ENCODE assay signal across 8 cellular contexts in the genomic region with DNA sequence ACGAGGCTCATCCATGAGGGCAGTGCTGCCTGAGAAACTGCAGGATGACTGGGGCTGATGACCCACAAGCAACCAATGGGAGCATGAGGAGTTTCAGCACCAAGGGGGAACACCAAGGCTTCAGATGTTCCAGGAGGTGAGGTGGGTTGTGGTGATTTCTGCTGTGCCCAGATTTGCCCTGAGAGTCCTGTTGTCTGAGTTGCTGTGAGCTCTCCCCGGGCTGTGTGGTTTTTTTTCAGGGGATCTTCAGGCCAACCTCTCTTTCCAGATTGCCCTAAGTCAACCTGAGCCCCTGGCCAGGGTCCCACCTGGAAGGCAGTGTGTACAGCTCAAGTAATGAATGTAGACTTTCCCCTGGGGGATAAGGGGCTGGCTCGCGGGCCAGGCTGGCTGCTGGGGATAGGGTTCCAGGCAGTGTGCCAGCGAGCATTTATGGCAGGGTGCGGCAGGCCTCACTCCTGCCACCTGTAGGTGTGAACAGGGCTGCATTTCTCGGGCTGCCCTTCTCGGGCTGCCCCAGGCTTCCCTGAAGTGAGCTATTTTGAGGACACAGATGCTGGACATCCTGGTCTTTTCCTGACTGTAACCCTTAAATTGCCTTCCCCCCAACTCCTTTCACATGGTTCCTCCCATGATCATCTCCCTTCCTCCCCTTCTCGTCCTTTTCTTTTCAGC. TPM values are rescaled to one million over a fixed set of nuclear protein-coding genes. Genes with fewer than 3 reads are reported as not detected.
A peak's percentile ranks its signal among the peaks of the same experiment; 100 is the strongest.
DNase-seq lines count a peak whose midpoint lies in the region; TF ChIP-seq lines count a peak whose summit lies in the region.

No MANE protein-coding gene starts in this region.

- H3K27me3 Mint-ChIP-seq in nephron (ENCODE audit: low read depth): peaks cover 29% of the 10 kb centered on the region

- intact Hi-C loops in posterior vena cava (cut with DNase I): no loop called here

- no peaks in the 10 kb centered on the region for H3K36me3 Mint-ChIP-seq in nephron (ENCODE audit: low read depth)

- no peak overlapping the region for H3K4me3 Mint-ChIP-seq in nephron

- TF ChIP-seq CTCF in AG09319 (IDR thresholded peaks at IDR 0.05; ENCODE audit: low read depth, low read length) (peak; percentile 16), GM13977 (IDR thresholded peaks at IDR 0.05; ENCODE audit: extremely low read depth, insufficient read depth, missing control alignments) (peak; percentile 39), choroid plexus epithelial cell (conservative IDR thresholded peaks at IDR 0.05; ENCODE audit: low read depth, low read length) (peak; percentile 51), nephron (IDR thresholded peaks at IDR 0.05; ENCODE audit: unreplicated experiment in 3 of 3) (peak; percentile 44 to 52 (median 48))

- no peak overlapping the region for H3K4me3 ChIP-seq in choroid plexus epithelial cell (ENCODE audit: low read depth, low read length)

- DNase-seq in AG09319 (ENCODE audit: extremely low read depth, low read depth) (no peak), GM13977 (ENCODE audit: low spot score) (no peak), NCI-H460 (ENCODE audit: extremely low read depth, low read depth) (peak; percentile 14), choroid plexus epithelial cell (ENCODE audit: low read depth) (peak; percentile 9), posterior vena cava (ENCODE audit: low spot score) (no peak), globus pallidus (ENCODE audit: low spot score) (no peak)
- DNase-seq in activated effector memory CD4-positive, alpha-beta T cell treated with Interleukin-2 at 50 U/mL for 16 hours: no peak

- peaks cover 8% of the 10 kb centered on the region for H3K4me1 Mint-ChIP-seq in nephron

- no peak overlapping the region for H3K27ac Mint-ChIP-seq in nephron

- H3K9me3 Mint-ChIP-seq in nephron: peaks cover under 1% of the 10 kb centered on the region

- in situ Hi-C loops in GM13977 (cut with MboI; ENCODE audit: low pct_unique_long_range_greater_than_20kb, low sequenced_read_pairs, unreplicated experiment): no loop called here

RNA-seq across cellular contexts. Expression of a gene that starts 9.8 kb away (rescaled TPM):
- not detected in 2 replicates for total RNA-seq in NCI-H460 (2014; rRNA removed; shearing (Covaris generic))
- not detected in 2 replicates for polyA plus RNA-seq in NCI-H460 (2014; cell fraction: nucleus; rRNA removed)
- total RNA-seq in posterior vena cava: not detected

RNA-seq across cellular contexts. Expression of a gene that starts 40.7 kb away (rescaled TPM):
- not detected in 2 replicates for total RNA-seq in NCI-H460 (2014; rRNA removed; shearing (Covaris generic))
- not detected in 2 replicates for polyA plus RNA-seq in NCI-H460 (2014; cell fraction: nucleus; rRNA removed)
- not detected for total RNA-seq in posterior vena cava

RNA-seq across cellular contexts. Expression of a gene that starts 53.8 kb away (rescaled TPM):
- not detected in 2 replicates for total RNA-seq in NCI-H460 (2014; rRNA removed; shearing (Covaris generic))
- not detected in 2 replicates for polyA plus RNA-seq in NCI-H460 (2014; cell fraction: nucleus; rRNA removed)
- not detected for total RNA-seq in posterior vena cava

Comparison
In these comparisons a context has a peak if more than half of its experiments do, and no peak if none do; other contexts are left out.
1. DNase-seq: peak in NCI-H460 (single experiment) and choroid plexus epithelial cell (single experiment); none in AG09319 (single experiment), GM13977 (single experiment), activated effector memory CD4-positive, alpha-beta T cell treated with Interleukin-2 at 50 U/mL for 16 hours (single experiment), posterior vena cava (single experiment) and globus pallidus (single experiment).
2. Peak in every context shown above with its lines, with median percentiles within 50 percentile points of each other: CTCF ChIP-seq.